Comparison of ENCODE assay signal across 7 cellular contexts in genomic region chr4:181656748-181657147, GRCh38.
"Had no signal": no experiment of that assay in that cellular context is flagged by ENCODE, and none has a peak within 500 bp of the region (broad histone marks: within the 10 kb centered on the region; RNA-seq: fewer than 3 reads in every experiment).

No MANE protein-coding gene starts in this region.

- FAIRE-seq: G401.6, GM12878, GM12891, GM12892, GM18507 had no signal

- ATAC-seq: GM12878 had no signal

- DNase-seq: GDM1, GF-D8 had no signal

- H3K4me3 ChIP-seq: GM12878 had no signal
